2 cellular contexts compared by ENCODE assay signal in genomic region chr5:141517321-141517720, GRCh38.
TF ChIP-seq lines count a peak whose summit lies in the region.

No MANE protein-coding gene starts in this region.

TF ChIP-seq in SK-N-SH, 30 proteins besides CTCF, POLR2A, EP300 and RAD21:
- TF ChIP-seq MEF2A (IDR thresholded peaks at IDR 0.05; ENCODE audit: borderline replicate concordance, low read depth), result no peak
- TF ChIP-seq ZBTB33 (IDR thresholded peaks at IDR 0.05; ENCODE audit: borderline replicate concordance, low read depth), result no peak
- no peak for TF ChIP-seq FOSL2 (IDR thresholded peaks at IDR 0.05; ENCODE audit: borderline replicate concordance, low read depth)
- no peak for TF ChIP-seq USF1 (IDR thresholded peaks at IDR 0.05; ENCODE audit: borderline replicate concordance, low read depth)

TF ChIP-seq in SK-N-SH treated with all-trans-retinoic acid at 6 μM for 48 hours, 23 proteins besides CTCF, POLR2A, EP300 and RAD21:
- TF ChIP-seq ARNTL (CRISPR knock-in tag; IDR thresholded peaks at IDR 0.05; ENCODE audit: borderline replicate concordance, low read depth) (no peak), ZNF565 (CRISPR knock-in tag; conservative IDR thresholded peaks at IDR 0.05; ENCODE audit: low read depth) (no peak), CSRNP3 (CRISPR knock-in tag; IDR thresholded peaks at IDR 0.05) (no peak), PATZ1 (CRISPR knock-in tag; IDR thresholded peaks at IDR 0.05; ENCODE audit: borderline replicate concordance) (no peak), RARB (CRISPR knock-in tag; IDR thresholded peaks at IDR 0.05) (no peak), SNAI2 (CRISPR knock-in tag; IDR thresholded peaks at IDR 0.05) (no peak)
